In genomic region chr2:87449462-87449980, GRCh38 we compare ENCODE assay signal across 8 cellular contexts.
DNase-seq lines count a peak whose midpoint lies in the region; ATAC-seq and TF ChIP-seq lines count a peak whose summit lies in the region.
"Not testable (repeated sequence)": the region's sequence is repeated elsewhere in the genome, so short reads cannot be mapped to it uniquely, and the experiment has no call there.

No MANE protein-coding gene starts in this region.

- H3K4me2 ChIP-seq in smooth muscle cell: not testable (repeated sequence)

- not testable (repeated sequence) for H3K9ac ChIP-seq in smooth muscle cell (ENCODE audit: low read depth)

- peaks cover 11% of the 10 kb centered on the region in 2 donors for H3K9me3 Mint-ChIP-seq in activated naive CD4-positive, alpha-beta T cell treated with anti-CD3 and anti-CD28 coated beads, Interleukin-2, amount 50 U/mL, for 72 hours

- not testable (repeated sequence) for H3F3A ChIP-seq in smooth muscle cell (ENCODE audit: low read depth)

- H3K4me3 ChIP-seq in RWPE2 (ENCODE audit: severe bottlenecking); smooth muscle cell: not testable (repeated sequence)

- H3K27ac Mint-ChIP-seq in activated naive CD4-positive, alpha-beta T cell treated with anti-CD3 and anti-CD28 coated beads, Interleukin-2, amount 50 U/mL, for 72 hours: not testable (repeated sequence)

- H3K36me3 Mint-ChIP-seq in activated naive CD4-positive, alpha-beta T cell treated with anti-CD3 and anti-CD28 coated beads, Interleukin-2, amount 50 U/mL, for 72 hours: not testable (repeated sequence)

- not testable (repeated sequence) for H4K20me1 ChIP-seq in smooth muscle cell (ENCODE audit: low read depth)

- ATAC-seq in GM18499 (IDR thresholded peaks at IDR 0.05; ENCODE audit: insufficient read depth, unreplicated experiment) (peak; percentile 74), HG03060 (IDR thresholded peaks at IDR 0.05; ENCODE audit: low read depth, unreplicated experiment) (peak; percentile 66), HG03442 (IDR thresholded peaks at IDR 0.05; ENCODE audit: unreplicated experiment) (peak; percentile 52), RWPE2 (ENCODE audit: low read depth) (peak; percentile 49), esophagus mucosa (peak; percentile 75)
- peak; percentile 25 to 33 for ATAC-seq in activated naive CD4-positive, alpha-beta T cell treated with anti-CD3 and anti-CD28 coated beads, Interleukin-2, amount 50 U/mL, for 72 hours

- 17% methylated on average over 2 of the region's 3 CpGs for WGBS in smooth muscle cell (ENCODE audit: low lambda C conversion rate)

- not testable (repeated sequence) for H3K27ac ChIP-seq in RWPE2 (ENCODE audit: poor library complexity, severe bottlenecking)
- H3K27ac ChIP-seq in smooth muscle cell (ENCODE audit: low read depth): peak overlapping the region; percentile 38

- H3K36me3 ChIP-seq in RWPE2 (ENCODE audit: low read depth); smooth muscle cell (ENCODE audit: low read depth): not testable (repeated sequence)

- not testable (repeated sequence) for H3K9me3 ChIP-seq in RWPE2 (ENCODE audit: severe bottlenecking); smooth muscle cell (replicated peaks; ENCODE audit: low read depth)

- not testable (repeated sequence) for H3K79me2 ChIP-seq in smooth muscle cell (ENCODE audit: low read depth)

- H3K27me3 ChIP-seq in RWPE2 (ENCODE audit: insufficient read depth, poor library complexity, severe bottlenecking); smooth muscle cell (ENCODE audit: low read depth): not testable (repeated sequence)

- not testable (repeated sequence) for TF ChIP-seq CTCF in RWPE2 (IDR thresholded peaks at IDR 0.05; ENCODE audit: poor library complexity, severe bottlenecking); smooth muscle cell (IDR thresholded peaks at IDR 0.05; ENCODE audit: borderline replicate concordance, insufficient read depth, poor library complexity, severe bottlenecking)

- not testable (repeated sequence) for H2AFZ ChIP-seq in smooth muscle cell (ENCODE audit: low read depth)

- not testable (repeated sequence) for H3K4me1 ChIP-seq in RWPE2 (ENCODE audit: insufficient read depth, poor library complexity, severe bottlenecking); smooth muscle cell (ENCODE audit: low read depth)

- DNase-seq in HCEC 1CT: peak; percentile 16
- not testable (repeated sequence) for DNase-seq in RWPE2 (ENCODE audit: low spot score); activated naive CD4-positive, alpha-beta T cell treated with anti-CD3 and anti-CD28 coated beads, Interleukin-2, amount 50 U/mL, for 72 hours (ENCODE audit: low spot score in 2 of 2); smooth muscle cell (lab: John Stamatoyannopoulos, UW; ENCODE audit: unreplicated experiment)
